ENCODE assay signal across 27 cellular contexts in the genomic region with DNA sequence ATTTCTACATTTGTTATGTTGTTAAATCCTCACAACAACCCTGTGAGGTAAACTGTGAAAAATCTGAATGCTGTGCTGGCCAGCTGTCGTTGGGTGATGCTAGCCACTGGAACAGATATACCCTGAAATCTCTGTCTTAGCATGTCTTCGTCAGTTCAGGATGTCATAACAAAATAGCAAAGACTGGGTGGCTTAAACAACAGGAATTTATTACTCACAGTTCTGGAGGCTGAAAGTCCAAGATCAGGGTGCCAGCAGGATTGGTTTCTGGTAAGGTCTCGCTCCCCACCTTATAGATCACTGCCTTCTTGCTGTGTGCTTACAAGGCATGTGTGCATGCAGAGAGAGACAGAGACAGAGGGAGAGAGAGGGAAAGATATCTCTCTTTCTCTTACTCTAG.
"Had no signal": no experiment of that assay in that cellular context is flagged by ENCODE, and none has a peak within 500 bp of the region (broad histone marks: within the 10 kb centered on the region; RNA-seq: fewer than 3 reads in every experiment).

No MANE protein-coding gene starts in this region.

- H3K4me3 ChIP-seq: colonic mucosa, coronary artery, dorsolateral prefrontal cortex, esophagus muscularis mucosa, esophagus squamous epithelium, gastrocnemius medialis, gastroesophageal sphincter, heart right ventricle had no signal

- H3K9me3 ChIP-seq: colonic mucosa, esophagus muscularis mucosa, esophagus squamous epithelium, gastrocnemius medialis, gastroesophageal sphincter, heart right ventricle had no signal

- H3K27me3 ChIP-seq: colonic mucosa, dorsolateral prefrontal cortex had no signal

- H3K27ac ChIP-seq: colonic mucosa, coronary artery, dorsolateral prefrontal cortex, epithelial cell of prostate, esophagus muscularis mucosa, esophagus squamous epithelium, foreskin keratinocyte, gastrocnemius medialis, gastroesophageal sphincter, heart right ventricle had no signal

- H3K4me1 ChIP-seq: colonic mucosa, esophagus muscularis mucosa, esophagus squamous epithelium, foreskin keratinocyte, gastrocnemius medialis, gastroesophageal sphincter, heart right ventricle had no signal

- H3K36me3 ChIP-seq: colonic mucosa, esophagus muscularis mucosa, esophagus squamous epithelium, gastrocnemius medialis, gastroesophageal sphincter, heart right ventricle had no signal

- ATAC-seq: effector memory CD8-positive, alpha-beta T cell; esophagus mucosa; foreskin keratinocyte; gastrocnemius medialis; gastroesophageal sphincter; heart right ventricle had no signal

- DNase-seq: colonic mucosa; cortex of kidney; dermis blood vessel endothelial cell; dorsolateral prefrontal cortex; effector CD4-positive, alpha-beta T cell; effector CD8-positive, alpha-beta T cell; effector memory CD4-positive, alpha-beta T cell; effector memory CD8-positive, alpha-beta T cell; endodermal cell; erythroblast; esophagus squamous epithelium; foreskin fibroblast; foreskin keratinocyte; foreskin melanocyte; gastrocnemius medialis; glutamatergic neuron; head of caudate nucleus; heart right ventricle had no signal

- FAIRE-seq: colon, endometrium, endothelial cell of umbilical vein, frontal cortex had no signal
